ENCODE assay signal across 8 cellular contexts in genomic region chr7:73841689-73842247, GRCh38. TPM values are rescaled to one million over a fixed set of nuclear protein-coding genes. Genes with fewer than 3 reads are reported as not detected.
DNase-seq lines count a peak whose midpoint lies in the region; ATAC-seq lines count a peak whose summit lies in the region.

No MANE protein-coding gene starts in this region.

- H3K27me3 Mint-ChIP-seq in activated CD4-positive, alpha-beta T cell treated with anti-CD3 and anti-CD28 coated beads, Interleukin-2, amount 10 ng/mL, durations not matched to agents 24 days and 14 days = peaks cover 15% of the 10 kb centered on the region
- H3K27me3 Mint-ChIP-seq in activated naive CD8-positive, alpha-beta T cell treated with anti-CD3 and anti-CD28 coated beads, Interleukin-2, amount 10 ng/mL, durations not matched to agents 7 days and 5 days = peaks cover 8% of the 10 kb centered on the region

- intact Hi-C loops in activated CD4-positive, alpha-beta T cell treated with anti-CD3 and anti-CD28 coated beads, Interleukin-2, amount 10 ng/mL, durations not matched to agents 24 days and 14 days (cut with micrococcal nuclease) = loop anchor here (1.0 kb wide), 1 partner anchor 10 kb away; no protein-coding TSS in a partner anchor

- DNase-seq in activated CD4-positive, alpha-beta T cell treated with anti-CD3 and anti-CD28 coated beads, Interleukin-2, amount 10 ng/mL, durations not matched to agents 24 days and 14 days = no peak
- DNase-seq in activated CD4-positive, alpha-beta T cell treated with anti-CD3 and anti-CD28 coated beads for 1 hour = no peak
- DNase-seq in activated naive CD8-positive, alpha-beta T cell treated with anti-CD3 and anti-CD28 coated beads, Interleukin-2, amount 10 ng/mL, durations not matched to agents 7 days and 5 days = no peak
- DNase-seq in iPS-NIHi7 (ENCODE audit: extremely low spot score) (peak; percentile 59), GOT3 (lab: John Stamatoyannopoulos, UW) (no peak), HPDE6-E6E7 (ENCODE audit: extremely low spot score) (no peak)

- peak overlapping the region; percentile 41 for H3K27ac ChIP-seq in subcutaneous abdominal adipose tissue (ENCODE audit: low read depth, low read length)

- H3K4me1 ChIP-seq in subcutaneous abdominal adipose tissue (ENCODE audit: control insufficient read depth in 5 of 5, insufficient read depth in 5 of 5, low read length in 5 of 5) = peaks cover 0 to 35% (median 23%) of the 10 kb centered on the region in 5 donors

- no peaks in the 10 kb centered on the region for H3K36me3 ChIP-seq in subcutaneous abdominal adipose tissue (ENCODE audit: control insufficient read depth in 5 of 5, insufficient read depth in 5 of 5, low read length in 5 of 5)

- H3K9me3 Mint-ChIP-seq in activated CD4-positive, alpha-beta T cell treated with anti-CD3 and anti-CD28 coated beads, Interleukin-2, amount 10 ng/mL, durations not matched to agents 24 days and 14 days = no peaks in the 10 kb centered on the region
- no peaks in the 10 kb centered on the region for H3K9me3 Mint-ChIP-seq in activated naive CD8-positive, alpha-beta T cell treated with anti-CD3 and anti-CD28 coated beads, Interleukin-2, amount 10 ng/mL, durations not matched to agents 7 days and 5 days

- peak overlapping the region; percentile 61 to 80 (median 71) for H3K4me3 ChIP-seq in subcutaneous abdominal adipose tissue (ENCODE audit: low read depth in 1 of 5, low read length in 5 of 5)

- peaks cover 9% of the 10 kb centered on the region for H3K4me1 Mint-ChIP-seq in activated CD4-positive, alpha-beta T cell treated with anti-CD3 and anti-CD28 coated beads, Interleukin-2, amount 10 ng/mL, durations not matched to agents 24 days and 14 days
- H3K4me1 Mint-ChIP-seq in activated naive CD8-positive, alpha-beta T cell treated with anti-CD3 and anti-CD28 coated beads, Interleukin-2, amount 10 ng/mL, durations not matched to agents 7 days and 5 days = peaks cover 14% of the 10 kb centered on the region

- no peaks in the 10 kb centered on the region for H3K36me3 Mint-ChIP-seq in activated CD4-positive, alpha-beta T cell treated with anti-CD3 and anti-CD28 coated beads, Interleukin-2, amount 10 ng/mL, durations not matched to agents 24 days and 14 days (ENCODE audit: low read depth)
- no peaks in the 10 kb centered on the region for H3K36me3 Mint-ChIP-seq in activated naive CD8-positive, alpha-beta T cell treated with anti-CD3 and anti-CD28 coated beads, Interleukin-2, amount 10 ng/mL, durations not matched to agents 7 days and 5 days

- H3K9me3 ChIP-seq in subcutaneous abdominal adipose tissue (ENCODE audit: control insufficient read depth in 5 of 5, low read length in 5 of 5) = no peaks in the 10 kb centered on the region

- H3K27ac Mint-ChIP-seq in activated CD4-positive, alpha-beta T cell treated with anti-CD3 and anti-CD28 coated beads, Interleukin-2, amount 10 ng/mL, durations not matched to agents 24 days and 14 days = peak overlapping the region; percentile 77
- peak overlapping the region; percentile 87 for H3K27ac Mint-ChIP-seq in activated naive CD8-positive, alpha-beta T cell treated with anti-CD3 and anti-CD28 coated beads, Interleukin-2, amount 10 ng/mL, durations not matched to agents 7 days and 5 days

- peak overlapping the region in 4 of 5 donors; percentile 40 to 79 (median 70) for H3K9ac ChIP-seq in subcutaneous abdominal adipose tissue (ENCODE audit: low read length in 5 of 5)

- no peak for ATAC-seq in activated naive CD8-positive, alpha-beta T cell treated with anti-CD3 and anti-CD28 coated beads, Interleukin-2, amount 10 ng/mL, durations not matched to agents 7 days and 5 days (ENCODE audit: low read depth)
- no peak for ATAC-seq in GM21360 (IDR thresholded peaks at IDR 0.05; ENCODE audit: unreplicated experiment)

- H3K4me3 Mint-ChIP-seq in activated CD4-positive, alpha-beta T cell treated with anti-CD3 and anti-CD28 coated beads, Interleukin-2, amount 10 ng/mL, durations not matched to agents 24 days and 14 days = peak overlapping the region; percentile 86
- H3K4me3 Mint-ChIP-seq in activated naive CD8-positive, alpha-beta T cell treated with anti-CD3 and anti-CD28 coated beads, Interleukin-2, amount 10 ng/mL, durations not matched to agents 7 days and 5 days = peak overlapping the region; percentile 87

- POLR2A ChIA-PET in activated naive CD8-positive, alpha-beta T cell treated with anti-CD3 and anti-CD28 coated beads, Interleukin-2, amount 10 ng/mL, durations not matched to agents 7 days and 5 days (lab: Charles Lee) = interaction anchor here (0.9 to 1.4 kb wide), 2 partner anchors 9 to 122 kb away, joined by 3 read pairs; partner anchors contain the start of gene STX1A

- H3K27me3 ChIP-seq in subcutaneous abdominal adipose tissue (ENCODE audit: control insufficient read depth in 5 of 5, insufficient read depth in 4 of 5, low read length in 5 of 5) = peaks cover 0 to 4% (median 0%) of the 10 kb centered on the region in 5 donors

RNA-seq across cellular contexts. Expression of gene METTL27, which starts 0.5 kb away (rescaled TPM):
- 1.3 and 1.9 TPM in 2 replicates for total RNA-seq in activated CD4-positive, alpha-beta T cell treated with anti-CD3 and anti-CD28 coated beads, Interleukin-2, amount 10 ng/mL, durations not matched to agents 24 days and 14 days
- total RNA-seq in activated naive CD8-positive, alpha-beta T cell treated with anti-CD3 and anti-CD28 coated beads, Interleukin-2, amount 10 ng/mL, durations not matched to agents 7 days and 5 days = under 1 TPM; 0.69 to 0.74 TPM

RNA-seq across cellular contexts. Expression of gene CLDN4, which starts 11.0 kb away (rescaled TPM):
- not detected in 2 replicates for total RNA-seq in activated CD4-positive, alpha-beta T cell treated with anti-CD3 and anti-CD28 coated beads, Interleukin-2, amount 10 ng/mL, durations not matched to agents 24 days and 14 days
- under 1 TPM; 0.17 to 0.25 TPM for total RNA-seq in activated naive CD8-positive, alpha-beta T cell treated with anti-CD3 and anti-CD28 coated beads, Interleukin-2, amount 10 ng/mL, durations not matched to agents 7 days and 5 days

RNA-seq across cellular contexts. Expression of gene TMEM270, which starts 19.2 kb away (rescaled TPM):
- not detected in 2 replicates for total RNA-seq in activated CD4-positive, alpha-beta T cell treated with anti-CD3 and anti-CD28 coated beads, Interleukin-2, amount 10 ng/mL, durations not matched to agents 24 days and 14 days
- total RNA-seq in activated naive CD8-positive, alpha-beta T cell treated with anti-CD3 and anti-CD28 coated beads, Interleukin-2, amount 10 ng/mL, durations not matched to agents 7 days and 5 days = not detected
